Comparison of ENCODE assay signal across 13 cellular contexts in the genomic region with DNA sequence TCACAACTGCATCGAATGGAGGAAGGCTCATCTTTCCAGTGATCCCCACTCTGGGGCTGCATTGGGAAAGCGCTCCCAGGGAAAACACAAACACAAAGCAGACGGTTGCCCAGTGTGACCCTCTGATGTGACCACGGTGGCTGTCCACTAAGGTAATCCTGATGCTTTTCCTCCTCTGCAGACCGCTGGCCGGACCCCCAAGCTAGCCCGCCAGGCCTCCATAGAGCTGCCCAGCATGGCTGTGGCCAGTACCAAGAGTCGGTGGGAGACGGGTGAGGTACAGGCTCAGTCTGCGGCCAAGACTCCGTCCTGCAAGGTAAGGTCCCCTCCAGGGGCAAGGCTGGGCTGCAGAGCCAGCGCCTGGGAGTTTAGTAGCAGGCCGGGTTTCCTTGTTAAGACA. TPM values are rescaled to one million over a fixed set of nuclear protein-coding genes. Genes with fewer than 3 reads are reported as not detected.
"Had no signal": no experiment of that assay in that cellular context is flagged by ENCODE, and none has a peak within 500 bp of the region (broad histone marks: within the 10 kb centered on the region; RNA-seq: fewer than 3 reads in every experiment).

No MANE protein-coding gene starts in this region.

RNA-seq across cellular contexts. Expression of a gene that starts 5.1 kb away (rescaled TPM):
- total RNA-seq: astrocyte; bronchial epithelial cell; cerebellum; dermis blood vessel endothelial cell; esophagus muscularis mucosa; foreskin keratinocyte; T-helper 1 cell treated with Interleukin-12 subunit alpha and Interleukin-12 subunit beta and Interleukin-4 antibody, amounts not matched to agents 30 ng/mL and 1 ng/mL, for 36 hours; WTC11 had no signal
- polyA plus RNA-seq: foreskin keratinocyte had no signal

RNA-seq across cellular contexts. Expression of a gene that starts 33.0 kb away (rescaled TPM):
- total RNA-seq: activated T-cell treated with anti-CD3 and anti-CD28 coated beads, Interleukin-2, amount 50 U/mL, for 4 hours; astrocyte; bronchial epithelial cell; dermis blood vessel endothelial cell; foreskin keratinocyte; WTC11 had no signal
- polyA plus RNA-seq: foreskin keratinocyte had no signal

RNA-seq across cellular contexts. Expression of a gene that starts 33.7 kb away (rescaled TPM):
- total RNA-seq: dermis blood vessel endothelial cell had no signal

RNA-seq across cellular contexts. Expression of a gene that starts 47.8 kb away (rescaled TPM):
- total RNA-seq: activated T-cell treated with anti-CD3 and anti-CD28 coated beads, Interleukin-2, amount 50 U/mL, for 4 hours; activated T-helper 17 cell treated with anti-CD3 and anti-CD28 coated beads, Interleukin-2, amount 50 U/mL, for 72 hours; astrocyte; cerebellum; dermis blood vessel endothelial cell; T-helper 1 cell treated with Interleukin-12 subunit alpha and Interleukin-12 subunit beta and Interleukin-4 antibody, amounts not matched to agents 30 ng/mL and 1 ng/mL, for 36 hours; WTC11 had no signal

RNA-seq across cellular contexts. Expression of a gene that starts 51.8 kb away (rescaled TPM):
- total RNA-seq: activated CD8-positive, alpha-beta T cell treated with anti-CD3 and anti-CD28 coated beads for 36 hours; activated T-cell treated with anti-CD3 and anti-CD28 coated beads, Interleukin-2, amount 50 U/mL, for 4 hours; activated T-helper 17 cell treated with anti-CD3 and anti-CD28 coated beads, Interleukin-2, amount 50 U/mL, for 72 hours; cardiac septum; cerebellum; dermis blood vessel endothelial cell; esophagus muscularis mucosa; gastrocnemius medialis; T-helper 1 cell treated with Interleukin-12 subunit alpha and Interleukin-12 subunit beta and Interleukin-4 antibody, amounts not matched to agents 30 ng/mL and 1 ng/mL, for 36 hours had no signal
